In genomic region chr2:239512054-239512453, GRCh38 we compare ENCODE assay signal across 32 cellular contexts.
"Had no signal": no experiment of that assay in that cellular context is flagged by ENCODE, and none has a peak within 500 bp of the region (broad histone marks: within the 10 kb centered on the region; RNA-seq: fewer than 3 reads in every experiment).

No MANE protein-coding gene starts in this region.

- H3K27me3 ChIP-seq: adrenal gland, body of pancreas, brain microvascular endothelial cell had no signal

- H3K36me3 ChIP-seq: adrenal gland, brain microvascular endothelial cell, breast epithelium had no signal

- H3K4me1 ChIP-seq: adrenal gland, body of pancreas, breast epithelium had no signal

- H3K9me3 ChIP-seq: adrenal gland, body of pancreas, breast epithelium had no signal

- H3K4me3 ChIP-seq: adrenal gland, body of pancreas, breast epithelium had no signal

- ATAC-seq: activated CD8-positive, alpha-beta T cell treated with anti-CD3 and anti-CD28 coated beads for 36 hours; activated naive CD4-positive, alpha-beta T cell treated with anti-CD3 and anti-CD28 coated beads, Interleukin-2, amount 50 U/mL, for 72 hours; activated T-cell treated with anti-CD3 and anti-CD28 coated beads, Interleukin-2, amount 50 U/mL, for 4 hours; activated T-cell treated with anti-CD3 and anti-CD28 coated beads, Interleukin-2, amount 50 U/mL, for 72 hours; activated T-helper 17 cell treated with anti-CD3 and anti-CD28 coated beads, Interleukin-2, amount 50 U/mL, for 72 hours; body of pancreas had no signal

- H3K27ac ChIP-seq: adrenal gland, body of pancreas, brain microvascular endothelial cell, breast epithelium, VCaP had no signal

- DNase-seq: activated B cell treated with CpG ODN at 0.5 μM for 24 hours; activated CD4-positive, alpha-beta memory T cell treated with anti-CD3 and anti-CD28 coated beads for 36 hours; activated CD4-positive, alpha-beta T cell treated with anti-CD3 and anti-CD28 coated beads for 4 hours; activated CD4-positive, alpha-beta T cell treated with anti-CD3 and anti-CD28 coated beads, Interleukin-2, amount 10 ng/mL, durations not matched to agents 24 days and 14 days; activated CD4-positive, alpha-beta T cell treated with anti-CD3 and anti-CD28 coated beads, Interleukin-2, amount 50 U/mL, for 1 hour; activated CD4-positive, alpha-beta T cell treated with anti-CD3 and anti-CD28 coated beads, Interleukin-2, amount 50 U/mL, for 4 hours; activated CD4-positive, CD25-positive, alpha-beta regulatory T cell treated with anti-CD3 and anti-CD28 coated beads, Interleukin-2, amount 50 U/mL, for 72 hours; activated CD8-positive, alpha-beta memory T cell treated with anti-CD3 and anti-CD28 coated beads, Interleukin-2, amount 50 U/mL, for 4 hours; activated CD8-positive, alpha-beta T cell treated with anti-CD3 and anti-CD28 coated beads for 36 hours; activated effector memory CD4-positive, alpha-beta T cell treated with anti-CD3 and anti-CD28 coated beads, Interleukin-2, amount 50 U/mL, for 16 hours; activated gamma-delta T cell treated with Interleukin-2 at 50 U/mL for 16 hours; activated naive CD4-positive, alpha-beta T cell; activated naive CD4-positive, alpha-beta T cell treated with anti-CD3 and anti-CD28 coated beads for 36 hours; activated naive CD4-positive, alpha-beta T cell treated with anti-CD3 and anti-CD28 coated beads, Interleukin-2, amount 50 U/mL, for 16 hours; activated naive CD8-positive, alpha-beta T cell treated with anti-CD3 and anti-CD28 coated beads for 36 hours; activated T-cell treated with anti-CD3 and anti-CD28 coated beads for 4 hours; activated T-cell treated with anti-CD3 and anti-CD28 coated beads, Interleukin-2, amount 50 U/mL, for 1 hour; activated T-cell treated with anti-CD3 and anti-CD28 coated beads, Interleukin-2, amount 50 U/mL, for 4 hours; activated T-cell treated with anti-CD3 and anti-CD28 coated beads, Interleukin-2, amount 50 U/mL, for 72 hours; adrenal gland; amniotic stem cell; aorta; body of pancreas; brain microvascular endothelial cell; central memory CD4-positive, alpha-beta T cell; T-helper 1 cell; T-helper 2 cell; T-helper 9 cell had no signal
